Comparison of ENCODE assay signal across 23 cellular contexts in the genomic region with DNA sequence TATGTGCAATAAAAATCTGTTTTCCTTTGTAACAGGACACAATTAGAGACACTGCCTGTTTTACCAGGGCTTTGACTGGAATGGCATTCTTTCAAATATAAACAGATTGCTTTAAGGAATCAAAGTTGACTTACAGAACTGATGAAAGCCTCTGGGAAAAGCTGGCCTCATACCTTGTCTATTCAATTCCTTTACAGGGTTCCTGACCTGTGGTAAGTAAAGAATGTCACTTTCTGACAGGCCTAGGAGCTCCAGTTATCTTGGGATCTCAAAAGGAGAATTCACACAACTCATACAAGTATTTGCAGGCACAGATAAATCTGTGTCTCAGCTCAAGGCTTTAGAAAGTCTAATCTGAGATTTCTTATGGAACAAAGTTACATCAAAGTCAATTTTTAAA.
DNase-seq lines count a peak whose midpoint lies in the region; ATAC-seq, FAIRE-seq and TF ChIP-seq lines count a peak whose summit lies in the region.
"Had no signal": no experiment of that assay in that cellular context is flagged by ENCODE, and none has a peak within 500 bp of the region (broad histone marks: within the 10 kb centered on the region; RNA-seq: fewer than 3 reads in every experiment).

No MANE protein-coding gene starts in this region.

- peaks cover 23% of the 10 kb centered on the region for H3K36me3 Mint-ChIP-seq in chondrocyte (ENCODE audit: low read depth)
- peaks cover 63% of the 10 kb centered on the region for H3K36me3 Mint-ChIP-seq in osteocyte (ENCODE audit: unreplicated experiment)
- no peaks in the 10 kb centered on the region for H3K36me3 Mint-ChIP-seq in natural killer cell treated with Interleukin-12 subunit alpha and Interleukin-12 subunit beta and Interleukin-15 and Interleukin-18, amount 100 ng/mL, for 72 hours
- H3K36me3 Mint-ChIP-seq: CD4-positive, CD25-positive, alpha-beta regulatory T cell had no signal

- no peaks in the 10 kb centered on the region for H3K27me3 ChIP-seq in HAP-1 (ENCODE audit: low read depth)
- H3K27me3 ChIP-seq: BE2C had no signal

- no peak for ATAC-seq in natural killer cell treated with Interleukin-12 subunit alpha and Interleukin-12 subunit beta and Interleukin-15 and Interleukin-18, amount 100 ng/mL, for 72 hours
- ATAC-seq: GM12878, HCT116, PC-3 had no signal

- H3K4me3 Mint-ChIP-seq in chondrocyte (ENCODE audit: unreplicated experiment) (no peak overlapping the region), osteocyte (ENCODE audit: unreplicated experiment) (no peak overlapping the region)
- H3K4me3 Mint-ChIP-seq in natural killer cell treated with Interleukin-12 subunit alpha and Interleukin-12 subunit beta and Interleukin-15 and Interleukin-18, amount 100 ng/mL, for 72 hours: no peak overlapping the region
- H3K4me3 Mint-ChIP-seq: CD4-positive, CD25-positive, alpha-beta regulatory T cell had no signal

- no peaks in the 10 kb centered on the region for H3K9me3 ChIP-seq in HAP-1
- H3K9me3 ChIP-seq: BE2C had no signal

- H3K4me1 Mint-ChIP-seq in chondrocyte (ENCODE audit: low read depth) (peaks cover 68% of the 10 kb centered on the region), osteocyte (ENCODE audit: unreplicated experiment) (peaks cover 60% of the 10 kb centered on the region)
- H3K4me1 Mint-ChIP-seq in natural killer cell treated with Interleukin-12 subunit alpha and Interleukin-12 subunit beta and Interleukin-15 and Interleukin-18, amount 100 ng/mL, for 72 hours (ENCODE audit: low read depth in 2 of 2): peaks cover 12 to 25% of the 10 kb centered on the region in 2 donors
- H3K4me1 Mint-ChIP-seq: CD4-positive, CD25-positive, alpha-beta regulatory T cell had no signal

- in situ Hi-C loops in HAP-1 (cut with MboI; ENCODE audit: low sequenced_read_pairs): no loop called here

- peak; percentile 29 to 74 for DNase-seq in HAP-1 (ENCODE audit: low spot score in 2 of 2)
- peak; percentile 54 for DNase-seq in amniotic epithelial cell (ENCODE audit: low read depth)
- no peak for DNase-seq in chondrocyte (ENCODE audit: low spot score)
- DNase-seq in osteocyte (ENCODE audit: extremely low spot score, unreplicated experiment): no peak
- DNase-seq in NCI-H526 (lab: John Stamatoyannopoulos, UW): no peak
- no peak for DNase-seq in GM12892 (ENCODE audit: insufficient read length)
- no peak for DNase-seq in activated T-cell treated with anti-CD3 and anti-CD28 coated beads for 4 hours
- DNase-seq in natural killer cell treated with Interleukin-12 subunit alpha and Interleukin-12 subunit beta and Interleukin-15 and Interleukin-18, amount 100 ng/mL, for 72 hours (ENCODE audit: low spot score): no peak
- DNase-seq: BE2C; CD4-positive, CD25-positive, alpha-beta regulatory T cell; DMS153; GM23248; NCI-H1417; NCI-H187; NCI-H2227 treated with DMSO at 0.1 percent for 48 hours; NCI-H524 treated with DMSO at 0.1 percent for 48 hours; PC-3; RPMI8226; SIG-M5 had no signal

- no peak for FAIRE-seq in GM12892 (lab: Jason Lieb, UNC)
- FAIRE-seq: A204.1, GM12878, GM19239 had no signal

- TF ChIP-seq CTCF in chondrocyte (IDR thresholded peaks at IDR 0.05): no peak
- TF ChIP-seq CTCF in osteocyte (IDR thresholded peaks at IDR 0.05): no peak

- H3K36me3 ChIP-seq in HAP-1 (replicated peaks): peaks cover 5% of the 10 kb centered on the region; the same call in 1 of the 2 replicates

- H3K27me3 Mint-ChIP-seq in chondrocyte (ENCODE audit: low read depth) (no peaks in the 10 kb centered on the region), osteocyte (ENCODE audit: unreplicated experiment) (no peaks in the 10 kb centered on the region)
- H3K27me3 Mint-ChIP-seq in natural killer cell treated with Interleukin-12 subunit alpha and Interleukin-12 subunit beta and Interleukin-15 and Interleukin-18, amount 100 ng/mL, for 72 hours: peaks cover 0 to 3% of the 10 kb centered on the region in 2 donors
- H3K27me3 Mint-ChIP-seq: CD4-positive, CD25-positive, alpha-beta regulatory T cell had no signal

- peaks cover 17% of the 10 kb centered on the region for H3K9me3 Mint-ChIP-seq in chondrocyte (ENCODE audit: low read depth)
- peaks cover 4% of the 10 kb centered on the region for H3K9me3 Mint-ChIP-seq in osteocyte (ENCODE audit: unreplicated experiment)
- H3K9me3 Mint-ChIP-seq in natural killer cell treated with Interleukin-12 subunit alpha and Interleukin-12 subunit beta and Interleukin-15 and Interleukin-18, amount 100 ng/mL, for 72 hours: no peaks in the 10 kb centered on the region

- H3K4me3 ChIP-seq in HAP-1: no peak overlapping the region
- H3K4me3 ChIP-seq: GM12878, GM23248 had no signal

- peak overlapping the region; percentile 43 for H3K27ac Mint-ChIP-seq in chondrocyte (ENCODE audit: unreplicated experiment)
- peak overlapping the region; percentile 40 for H3K27ac Mint-ChIP-seq in osteocyte (ENCODE audit: unreplicated experiment)
- no peak overlapping the region for H3K27ac Mint-ChIP-seq in natural killer cell treated with Interleukin-12 subunit alpha and Interleukin-12 subunit beta and Interleukin-15 and Interleukin-18, amount 100 ng/mL, for 72 hours
- H3K27ac Mint-ChIP-seq: CD4-positive, CD25-positive, alpha-beta regulatory T cell had no signal

- peaks cover 37% of the 10 kb centered on the region for H3K4me1 ChIP-seq in HAP-1

- TF ChIP-seq POLR2A in GM12892 (IDR thresholded peaks at IDR 0.05; ENCODE audit: low read depth, low read length): no peak

Comparison
In these comparisons a context has a peak if more than half of its experiments do, and no peak if none do; other contexts are left out.
1. DNase-seq: peak in HAP-1 (2 of 2) and amniotic epithelial cell (single experiment); none in chondrocyte (single experiment), osteocyte (single experiment), NCI-H526 (0 of 2), GM12892 (single experiment), activated T-cell treated with anti-CD3 and anti-CD28 coated beads for 4 hours (single experiment) and natural killer cell treated with Interleukin-12 subunit alpha and Interleukin-12 subunit beta and Interleukin-15 and Interleukin-18, amount 100 ng/mL, for 72 hours (single experiment).
2. H3K27ac Mint-ChIP-seq: peak in chondrocyte (single experiment) and osteocyte (single experiment); none in natural killer cell treated with Interleukin-12 subunit alpha and Interleukin-12 subunit beta and Interleukin-15 and Interleukin-18, amount 100 ng/mL, for 72 hours (0 of 2).